8 cellular contexts compared by ENCODE assay signal in the genomic region with DNA sequence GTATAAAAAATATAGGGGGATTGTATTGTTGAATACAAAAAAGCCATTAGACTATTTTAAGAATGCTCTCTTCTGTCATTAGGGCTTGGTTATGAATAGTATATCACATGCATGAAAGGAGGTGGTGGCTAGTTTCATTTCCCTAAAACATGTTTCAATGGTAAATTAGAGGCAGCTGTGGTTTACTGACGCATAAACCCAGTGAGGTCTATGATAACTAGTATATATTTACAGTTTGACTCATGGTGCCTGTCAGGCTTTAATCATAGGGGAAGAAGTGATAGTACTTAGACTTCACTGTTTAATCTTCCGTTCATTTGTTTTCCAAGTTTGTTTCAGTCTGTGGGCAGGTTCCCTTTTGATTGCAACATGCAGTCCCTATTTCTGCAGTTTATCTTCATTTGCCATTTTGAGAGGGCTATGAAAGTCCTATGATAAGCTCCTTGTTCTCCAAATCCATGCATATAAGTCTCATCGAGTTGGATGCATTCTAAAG. TPM values are rescaled to one million over a fixed set of nuclear protein-coding genes. Genes with fewer than 3 reads are reported as not detected.
DNase-seq lines count a peak whose midpoint lies in the region; ATAC-seq and TF ChIP-seq lines count a peak whose summit lies in the region.

No MANE protein-coding gene starts in this region.

- 23 to 35% (median 26%) methylated on average over 3 of the region's 3 CpGs for WGBS in spleen, 5 donors

- POLR2A ChIA-PET in CD8-positive, alpha-beta memory T cell (lab: Charles Lee), result no interaction called here

- peaks cover 9 to 51% (median 26%) of the 10 kb centered on the region in 6 donors for H3K4me1 ChIP-seq in spleen
- H3K4me1 ChIP-seq in CD8-positive, alpha-beta memory T cell (ENCODE audit: insufficient read depth, low read length), result no peaks in the 10 kb centered on the region

- peaks cover 6% of the 10 kb centered on the region for H3K36me3 Mint-ChIP-seq in Calu3 (ENCODE audit: insufficient read depth, unreplicated experiment)
- H3K36me3 Mint-ChIP-seq in CD8-positive, alpha-beta memory T cell, result peaks cover 0 to 5% (median 1%) of the 10 kb centered on the region in 3 donors

- no peak overlapping the region for H3K4me3 Mint-ChIP-seq in Calu3 (ENCODE audit: low read depth, unreplicated experiment)
- no peak overlapping the region for H3K4me3 Mint-ChIP-seq in CD8-positive, alpha-beta memory T cell

- H3K4me3 ChIP-seq in spleen, result peak overlapping the region in 2 of 8 donors; percentile 2 to 27
- H3K4me3 ChIP-seq in CD8-positive, alpha-beta memory T cell (ENCODE audit: low read length), result no peak overlapping the region

- peak overlapping the region; percentile 82 for H3K27ac Mint-ChIP-seq in Calu3 (ENCODE audit: unreplicated experiment)
- no peak overlapping the region for H3K27ac Mint-ChIP-seq in CD8-positive, alpha-beta memory T cell

- H3K36me3 ChIP-seq in spleen, result no peaks in the 10 kb centered on the region
- no peaks in the 10 kb centered on the region for H3K36me3 ChIP-seq in CD8-positive, alpha-beta memory T cell (ENCODE audit: insufficient read depth, low read length)

- H3K27me3 Mint-ChIP-seq in Calu3 (ENCODE audit: unreplicated experiment), result no peaks in the 10 kb centered on the region
- H3K27me3 Mint-ChIP-seq in CD8-positive, alpha-beta memory T cell, result peaks cover 3 to 6% of the 10 kb centered on the region in 2 donors

- TF ChIP-seq POLR2A in spleen (IDR thresholded peaks at IDR 0.05), result no peak

- TF ChIP-seq CTCF in Calu3 (IDR thresholded peaks at IDR 0.05; ENCODE audit: unreplicated experiment) (no peak), spleen (IDR thresholded peaks at IDR 0.05 in 8 of 11, conservative IDR thresholded peaks at IDR 0.05 in 3 of 11) (no peak)

- no peaks in the 10 kb centered on the region for H3K9me3 ChIP-seq in spleen
- no peaks in the 10 kb centered on the region for H3K9me3 ChIP-seq in CD8-positive, alpha-beta memory T cell (ENCODE audit: low read length)

- H3K27ac ChIP-seq in spleen, result peak overlapping the region in 7 of 8 donors; percentile 37 to 80 (median 75)
- H3K27ac ChIP-seq in CD8-positive, alpha-beta memory T cell (ENCODE audit: low read depth, low read length), result no peak overlapping the region

- H3K27me3 ChIP-seq in spleen (replicated peaks in 1 of 7), result no peaks in the 10 kb centered on the region
- no peaks in the 10 kb centered on the region for H3K27me3 ChIP-seq in CD8-positive, alpha-beta memory T cell (ENCODE audit: insufficient read depth, low read length, poor library complexity, severe bottlenecking)

- no peaks in the 10 kb centered on the region for H3K9me3 Mint-ChIP-seq in Calu3 (ENCODE audit: low read depth, unreplicated experiment)
- peaks cover 0 to 3% (median 0%) of the 10 kb centered on the region in 5 donors for H3K9me3 Mint-ChIP-seq in CD8-positive, alpha-beta memory T cell

- ATAC-seq in GM19324 (IDR thresholded peaks at IDR 0.05; ENCODE audit: low FRiP score, unreplicated experiment) (peak; percentile 98), HG03159 (IDR thresholded peaks at IDR 0.05; ENCODE audit: unreplicated experiment) (peak; percentile 99)

- DNase-seq in Calu3 (peak; percentile 34), SIG-M5 treated with dmso at 0.1 percent for 504 hours (lab: John Stamatoyannopoulos, UW; ENCODE audit: unreplicated experiment) (peak; percentile 98), fibroblast of peridontal ligament (ENCODE audit: extremely low read depth) (peak; percentile 98), spleen (no peak), globus pallidus (ENCODE audit: low spot score) (no peak)
- no peak for DNase-seq in CD8-positive, alpha-beta memory T cell

- CTCF ChIA-PET in Calu3 (lab: Charles Lee), result interaction anchor here (0.7 to 1.7 kb wide), 2 partner anchors 8 to 18 kb away, joined by 3 to 6 read pairs; no protein-coding TSS in a partner anchor
- CTCF ChIA-PET in CD8-positive, alpha-beta memory T cell (lab: Charles Lee), result no interaction called here

- BruUV-seq in Calu3 (replicated peaks; lab: Mats Ljungman, UMichigan), result no TSS peak

- peaks cover 56% of the 10 kb centered on the region for H3K4me1 Mint-ChIP-seq in Calu3 (ENCODE audit: low read depth, unreplicated experiment)
- peaks cover 0 to 8% (median 5%) of the 10 kb centered on the region in 3 donors for H3K4me1 Mint-ChIP-seq in CD8-positive, alpha-beta memory T cell

- intact Hi-C loops in Calu3 (cut with micrococcal nuclease; ENCODE audit: unreplicated experiment) (no loop called here), spleen (cut with DNase I; ENCODE audit: low total_unique reads) (no loop called here)

RNA-seq across cellular contexts. Expression of gene MAP4K3, which starts 55.1 kb away (rescaled TPM):
- total RNA-seq in Calu3 (2022) (30.7 and 40.4 TPM in 2 replicates), spleen (10 to 100 TPM; 27.2 to 49.5 (median 38.3) TPM)
- 1 to 10 TPM; 5.8 to 8.2 (median 6.0) TPM for polyA plus RNA-seq in spleen
- 1 to 10 TPM; 7.0 to 8.2 TPM for total RNA-seq in CD8-positive, alpha-beta memory T cell
- polyA plus RNA-seq in CD8-positive, alpha-beta memory T cell, result 2.7 TPM

Comparison
In these comparisons a context has a peak if more than half of its experiments do, and no peak if none do; other contexts are left out.
1. DNase-seq: peak in Calu3 (single experiment), SIG-M5 treated with dmso at 0.1 percent for 504 hours (single experiment) and fibroblast of peridontal ligament (single experiment); none in spleen (single experiment), CD8-positive, alpha-beta memory T cell (0 of 5) and globus pallidus (single experiment).